ENCODE assay signal across 8 cellular contexts in the genomic region with DNA sequence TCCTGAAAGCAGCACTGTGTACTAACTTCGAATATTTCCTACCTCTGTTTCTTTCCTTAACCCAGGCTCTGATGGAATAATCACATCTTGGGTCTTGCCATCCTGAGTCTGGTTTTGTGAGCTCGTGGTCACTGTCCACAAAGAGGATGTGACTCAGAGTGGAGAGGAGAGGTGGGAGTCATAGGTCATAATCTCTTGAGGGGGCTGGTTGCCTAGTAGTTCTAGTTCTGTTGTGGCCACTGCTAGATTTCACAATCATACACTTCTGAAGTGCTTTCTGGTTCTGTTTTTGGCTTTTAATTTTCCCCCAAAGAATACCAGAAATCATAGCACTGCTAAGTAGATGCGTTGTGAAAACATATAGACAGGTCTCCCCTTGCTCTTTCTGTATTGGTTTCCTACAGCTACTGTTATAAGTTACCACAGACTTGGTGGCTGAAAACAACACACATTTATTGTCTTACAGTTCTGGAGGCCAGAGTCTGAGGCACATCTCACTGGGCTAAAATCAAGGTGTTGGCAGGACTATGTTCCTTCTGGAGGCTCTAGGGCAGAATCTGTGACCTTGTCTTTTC.
DNase-seq lines count a peak whose midpoint lies in the region; ATAC-seq and TF ChIP-seq lines count a peak whose summit lies in the region.

No MANE protein-coding gene starts in this region.

- H3K9me2 ChIP-seq in SK-N-SH: no peaks in the 10 kb centered on the region

- H3K9me3 Mint-ChIP-seq in CD8-positive, alpha-beta T cell: no peaks in the 10 kb centered on the region

- no peak overlapping the region for H3K9ac ChIP-seq in SK-N-SH

- H3K27ac Mint-ChIP-seq in CD8-positive, alpha-beta T cell: no peak overlapping the region

- H3K79me2 ChIP-seq in SK-N-SH (ENCODE audit: insufficient read depth): no peaks in the 10 kb centered on the region

- no peak overlapping the region for H3K4me3 Mint-ChIP-seq in CD8-positive, alpha-beta T cell

- no peaks in the 10 kb centered on the region for H3F3A ChIP-seq in SK-N-SH (replicated peaks; ENCODE audit: insufficient read depth)

- ATAC-seq in GM18520 (IDR thresholded peaks at IDR 0.05; ENCODE audit: unreplicated experiment) (peak; percentile 67), HG03565 (IDR thresholded peaks at IDR 0.05; ENCODE audit: unreplicated experiment) (peak; percentile 65), omental fat pad (ENCODE audit: low FRiP score) (peak; percentile 32), HG02840 (IDR thresholded peaks at IDR 0.05; ENCODE audit: low FRiP score, unreplicated experiment) (no peak)
- ATAC-seq in CD8-positive, alpha-beta T cell: no peak

- no peaks in the 10 kb centered on the region for H3K27me3 ChIP-seq in CD8-positive, alpha-beta T cell (ENCODE audit: insufficient read depth, low read length)
- H3K27me3 ChIP-seq in SK-N-SH (ENCODE audit: insufficient read depth): no peaks in the 10 kb centered on the region

- no peak overlapping the region for H2AFZ ChIP-seq in SK-N-SH (ENCODE audit: low read depth)

- TF ChIP-seq CTCF in astrocyte of the spinal cord (IDR thresholded peaks at IDR 0.05; ENCODE audit: low read depth, low read length): no peak
- no peak for TF ChIP-seq CTCF in omental fat pad (IDR thresholded peaks at IDR 0.05)
- no peak for TF ChIP-seq CTCF in CD8-positive, alpha-beta T cell (IDR thresholded peaks at IDR 0.05)
- TF ChIP-seq CTCF in SK-N-SH (IDR thresholded peaks at IDR 0.05): no peak

- POLR2A ChIA-PET in CD8-positive, alpha-beta T cell (lab: Charles Lee): no interaction called here
- POLR2A ChIA-PET in SK-N-SH (lab: Yijun Ruan, JAX): no interaction called here

- no peak overlapping the region for H3K27ac ChIP-seq in CD8-positive, alpha-beta T cell (ENCODE audit: low read depth, low read length)
- no peak overlapping the region for H3K27ac ChIP-seq in SK-N-SH (ENCODE audit: low read depth in 2 of 2, low read length in 1 of 2)

- H3K9me3 ChIP-seq in CD8-positive, alpha-beta T cell (ENCODE audit: low read length): no peaks in the 10 kb centered on the region
- H3K9me3 ChIP-seq in SK-N-SH: no peaks in the 10 kb centered on the region

- no peak overlapping the region for H3K4me2 ChIP-seq in SK-N-SH

- no peaks in the 10 kb centered on the region for H3K4me1 Mint-ChIP-seq in CD8-positive, alpha-beta T cell (ENCODE audit: low read depth)

- no peaks in the 10 kb centered on the region for H3K4me1 ChIP-seq in CD8-positive, alpha-beta T cell (ENCODE audit: insufficient read depth, low read length)
- H3K4me1 ChIP-seq in SK-N-SH (ENCODE audit: control insufficient read depth in 1 of 2, insufficient read depth in 2 of 2, low read depth in 1 of 2, low read length in 1 of 2): peaks cover 5 to 10% of the 10 kb centered on the region in 2 experiments; a peak in 2 of 4 replicates

- no peaks in the 10 kb centered on the region for H3K36me3 ChIP-seq in CD8-positive, alpha-beta T cell (ENCODE audit: insufficient read depth, low read length)
- no peaks in the 10 kb centered on the region for H3K36me3 ChIP-seq in SK-N-SH (replicated peaks in 1 of 2; ENCODE audit: control insufficient read depth in 1 of 2, insufficient read depth in 2 of 2, low read length in 1 of 2)

- intact Hi-C loops in CD8-positive, alpha-beta T cell (cut with DNase I, micrococcal nuclease): no loop called here

- no peak for TF ChIP-seq EP300 in SK-N-SH (IDR thresholded peaks at IDR 0.05; ENCODE audit: borderline replicate concordance in 1 of 2, low read depth in 1 of 2, low read length in 1 of 2)

- in situ Hi-C loops in astrocyte of the spinal cord (cut with HindIII; ENCODE audit: low sequenced_read_pairs): no loop called here

- TF ChIP-seq RAD21 in SK-N-SH (IDR thresholded peaks at IDR 0.05; ENCODE audit: low read length): no peak

- no peaks in the 10 kb centered on the region for H4K20me1 ChIP-seq in SK-N-SH (ENCODE audit: insufficient read depth)

- 20% methylated on average over 3 of the region's 3 CpGs for WGBS in SK-N-SH (ENCODE audit: low lambda C conversion rate)

- DNase-seq in astrocyte of the spinal cord (ENCODE audit: low read depth, low spot score): peak; percentile 38
- DNase-seq in omental fat pad (ENCODE audit: low spot score): no peak
- no peak for DNase-seq in CD8-positive, alpha-beta T cell
- no peak for DNase-seq in SK-N-SH
- no peak for DNase-seq in T-helper 1 cell

- H3K36me3 Mint-ChIP-seq in CD8-positive, alpha-beta T cell: no peaks in the 10 kb centered on the region

- H3K27me3 Mint-ChIP-seq in CD8-positive, alpha-beta T cell (ENCODE audit: low read depth): peaks cover 29% of the 10 kb centered on the region

- H3K4me3 ChIP-seq in astrocyte of the spinal cord (ENCODE audit: low read depth, low read length) (no peak overlapping the region), SK-N-SH (ENCODE audit: low read depth in 2 of 2, low read length in 1 of 2) (no peak overlapping the region)
- no peak overlapping the region for H3K4me3 ChIP-seq in CD8-positive, alpha-beta T cell (ENCODE audit: low read depth, low read length)

- CTCF ChIA-PET in CD8-positive, alpha-beta T cell (lab: Charles Lee): no interaction called here
- CTCF ChIA-PET in SK-N-SH (lab: Yijun Ruan, JAX): interaction anchor here (0.9 kb wide), 1 partner anchor 15 kb away, joined by 3 read pairs; no protein-coding TSS in a partner anchor

TF ChIP-seq in SK-N-SH, 30 proteins besides CTCF, POLR2A, EP300 and RAD21:
- TF ChIP-seq YY1 (IDR thresholded peaks at IDR 0.05; ENCODE audit: low read depth) (no peak), TAF1 (IDR thresholded peaks at IDR 0.05; ENCODE audit: borderline replicate concordance, low read depth, low read length) (no peak), NRF1 (IDR thresholded peaks at IDR 0.05; ENCODE audit: low read depth, low read length) (no peak), EZH2phosphoT487 (IDR thresholded peaks at IDR 0.05; ENCODE audit: borderline replicate concordance, low read depth) (no peak), MEF2A (IDR thresholded peaks at IDR 0.05; ENCODE audit: borderline replicate concordance, low read depth) (no peak), IRF3 (IDR thresholded peaks at IDR 0.05; ENCODE audit: low read depth, low read length) (no peak), MXI1 (IDR thresholded peaks at IDR 0.05; ENCODE audit: low read depth, low read length) (no peak), RCOR1 (IDR thresholded peaks at IDR 0.05; ENCODE audit: low read length) (no peak), GATA2 (CRISPR knock-in tag; IDR thresholded peaks at IDR 0.05) (no peak), ELF1 (IDR thresholded peaks at IDR 0.05) (no peak)
- TF ChIP-seq, protein P1, sequence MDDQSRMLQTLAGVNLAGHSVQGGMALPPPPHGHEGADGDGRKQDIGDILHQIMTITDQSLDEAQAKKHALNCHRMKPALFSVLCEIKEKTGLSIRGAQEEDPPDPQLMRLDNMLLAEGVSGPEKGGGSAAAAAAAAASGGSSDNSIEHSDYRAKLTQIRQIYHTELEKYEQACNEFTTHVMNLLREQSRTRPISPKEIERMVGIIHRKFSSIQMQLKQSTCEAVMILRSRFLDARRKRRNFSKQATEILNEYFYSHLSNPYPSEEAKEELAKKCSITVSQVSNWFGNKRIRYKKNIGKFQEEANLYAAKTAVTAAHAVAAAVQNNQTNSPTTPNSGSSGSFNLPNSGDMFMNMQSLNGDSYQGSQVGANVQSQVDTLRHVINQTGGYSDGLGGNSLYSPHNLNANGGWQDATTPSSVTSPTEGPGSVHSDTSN (IDR thresholded peaks at IDR 0.05): no peak
- TF ChIP-seq, protein P2, sequence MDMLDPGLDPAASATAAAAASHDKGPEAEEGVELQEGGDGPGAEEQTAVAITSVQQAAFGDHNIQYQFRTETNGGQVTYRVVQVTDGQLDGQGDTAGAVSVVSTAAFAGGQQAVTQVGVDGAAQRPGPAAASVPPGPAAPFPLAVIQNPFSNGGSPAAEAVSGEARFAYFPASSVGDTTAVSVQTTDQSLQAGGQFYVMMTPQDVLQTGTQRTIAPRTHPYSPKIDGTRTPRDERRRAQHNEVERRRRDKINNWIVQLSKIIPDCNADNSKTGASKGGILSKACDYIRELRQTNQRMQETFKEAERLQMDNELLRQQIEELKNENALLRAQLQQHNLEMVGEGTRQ (IDR thresholded peaks at IDR 0.05; ENCODE audit: borderline replicate concordance, low read depth, low read length): no peak
- TF ChIP-seq, protein P3, sequence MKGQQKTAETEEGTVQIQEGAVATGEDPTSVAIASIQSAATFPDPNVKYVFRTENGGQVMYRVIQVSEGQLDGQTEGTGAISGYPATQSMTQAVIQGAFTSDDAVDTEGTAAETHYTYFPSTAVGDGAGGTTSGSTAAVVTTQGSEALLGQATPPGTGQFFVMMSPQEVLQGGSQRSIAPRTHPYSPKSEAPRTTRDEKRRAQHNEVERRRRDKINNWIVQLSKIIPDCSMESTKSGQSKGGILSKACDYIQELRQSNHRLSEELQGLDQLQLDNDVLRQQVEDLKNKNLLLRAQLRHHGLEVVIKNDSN (IDR thresholded peaks at IDR 0.05; ENCODE audit: borderline replicate concordance, low read depth): no peak
- TF ChIP-seq, protein P4, sequence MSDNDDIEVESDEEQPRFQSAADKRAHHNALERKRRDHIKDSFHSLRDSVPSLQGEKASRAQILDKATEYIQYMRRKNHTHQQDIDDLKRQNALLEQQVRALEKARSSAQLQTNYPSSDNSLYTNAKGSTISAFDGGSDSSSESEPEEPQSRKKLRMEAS (IDR thresholded peaks at IDR 0.05; ENCODE audit: low read depth): no peak

Comparison
In these comparisons a context has a peak if more than half of its experiments do, and no peak if none do; other contexts are left out.
1. ATAC-seq: peak in GM18520 (single experiment), HG03565 (single experiment) and omental fat pad (single experiment); none in CD8-positive, alpha-beta T cell (single experiment) and HG02840 (single experiment).